ENCODE assay signal across 22 cellular contexts in genomic region chr22:36447634-36448033, GRCh38. TPM values are rescaled to one million over a fixed set of nuclear protein-coding genes. Genes with fewer than 3 reads are reported as not detected.
DNase-seq lines count a peak whose midpoint lies in the region; ATAC-seq and TF ChIP-seq lines count a peak whose summit lies in the region.
"Had no signal": no experiment of that assay in that cellular context is flagged by ENCODE, and none has a peak within 500 bp of the region (broad histone marks: within the 10 kb centered on the region; RNA-seq: fewer than 3 reads in every experiment).

No MANE protein-coding gene starts in this region.

- no peak for TF ChIP-seq CTCF in omental fat pad (IDR thresholded peaks at IDR 0.05)

- H3K4me1 ChIP-seq in CD4-positive, CD25-positive, alpha-beta regulatory T cell (ENCODE audit: control insufficient read depth, insufficient read depth, low read length, poor library complexity, severe bottlenecking) = peaks cover 21% of the 10 kb centered on the region

- no peaks in the 10 kb centered on the region for H3K36me3 ChIP-seq in CD4-positive, CD25-positive, alpha-beta regulatory T cell (ENCODE audit: control insufficient read depth, insufficient read depth, low read length)
- H3K36me3 ChIP-seq: SJSA1, tibial artery had no signal

- H3K4me3 ChIP-seq in CD4-positive, CD25-positive, alpha-beta regulatory T cell (ENCODE audit: low read depth, low read length) = no peak overlapping the region
- H3K4me3 ChIP-seq: mucosa of descending colon, SJSA1, skin epidermis, tibial artery had no signal

- peak; percentile 64 to 72 for DNase-seq in AML-193 (lab: John Stamatoyannopoulos, UW)
- DNase-seq in CD4-positive, CD25-positive, alpha-beta regulatory T cell = no peak
- DNase-seq in NOMO-1 treated with dmso at 0.1 percent for 144 hours (lab: John Stamatoyannopoulos, UW; ENCODE audit: unreplicated experiment) = peak; percentile 27
- DNase-seq in effector memory CD8-positive, alpha-beta T cell = no peak
- DNase-seq in omental fat pad (ENCODE audit: low spot score) = no peak
- DNase-seq in GM19240 (ENCODE audit: insufficient read length, low spot score) = no peak
- DNase-seq in NCI-H510A treated with DMSO at 0.1 percent for 48 hours (lab: John Stamatoyannopoulos, UW) = no peak
- DNase-seq: activated CD4-positive, CD25-positive, alpha-beta regulatory T cell treated with anti-CD3 and anti-CD28 coated beads, Interleukin-2, amount 50 U/mL, for 72 hours; DND-41; NCI-H146; stimulated activated CD4-positive, alpha-beta T cell treated with anti-CD3 and anti-CD28 coated beads, Interleukin-2, amount 100 ng/mL, for 48 hours; T1000; tibial artery had no signal

- H3K9me3 ChIP-seq in CD4-positive, CD25-positive, alpha-beta regulatory T cell (ENCODE audit: control insufficient read depth in 2 of 2, low read length in 2 of 2) = no peaks in the 10 kb centered on the region
- H3K9me3 ChIP-seq: mucosa of descending colon, SJSA1, tibial artery had no signal

- no peak overlapping the region for H3K27ac ChIP-seq in CD4-positive, CD25-positive, alpha-beta regulatory T cell (ENCODE audit: insufficient read depth, low read length, poor library complexity, severe bottlenecking)
- H3K27ac ChIP-seq: SJSA1, tibial artery had no signal

- peaks cover 11 to 36% (median 19%) of the 10 kb centered on the region in 4 donors for H3K4me1 Mint-ChIP-seq in CD4-positive, CD25-positive, alpha-beta regulatory T cell
- peaks cover 14 to 29% of the 10 kb centered on the region in 2 donors for H3K4me1 Mint-ChIP-seq in effector memory CD8-positive, alpha-beta T cell (ENCODE audit: low read depth in 2 of 2)

- no peaks in the 10 kb centered on the region for H3K27me3 Mint-ChIP-seq in CD4-positive, CD25-positive, alpha-beta regulatory T cell
- no peaks in the 10 kb centered on the region for H3K27me3 Mint-ChIP-seq in effector memory CD8-positive, alpha-beta T cell
- H3K27me3 Mint-ChIP-seq: activated T-helper 17 cell treated with anti-CD3 and anti-CD28 coated beads, Interleukin-2, amount 50 U/mL, for 72 hours; stimulated activated naive CD8-positive, alpha-beta T cell treated with anti-CD3 and anti-CD28 coated beads, Interleukin-15, Interleukin-2, amounts not matched to agents 100 ng/mL and 50 ng/mL, for 24 hours had no signal

- no peaks in the 10 kb centered on the region for H3K36me3 Mint-ChIP-seq in CD4-positive, CD25-positive, alpha-beta regulatory T cell
- peaks cover 5% of the 10 kb centered on the region for H3K36me3 Mint-ChIP-seq in effector memory CD8-positive, alpha-beta T cell (ENCODE audit: insufficient read depth)

- H3K9me3 Mint-ChIP-seq in CD4-positive, CD25-positive, alpha-beta regulatory T cell = no peaks in the 10 kb centered on the region
- no peaks in the 10 kb centered on the region for H3K9me3 Mint-ChIP-seq in effector memory CD8-positive, alpha-beta T cell
- H3K9me3 Mint-ChIP-seq: activated T-helper 17 cell treated with anti-CD3 and anti-CD28 coated beads, Interleukin-2, amount 50 U/mL, for 72 hours; neural crest cell; stimulated activated naive CD8-positive, alpha-beta T cell treated with anti-CD3 and anti-CD28 coated beads, Interleukin-15, Interleukin-2, amounts not matched to agents 100 ng/mL and 50 ng/mL, for 24 hours had no signal

- no peak overlapping the region for H3K4me3 Mint-ChIP-seq in CD4-positive, CD25-positive, alpha-beta regulatory T cell
- no peak overlapping the region for H3K4me3 Mint-ChIP-seq in effector memory CD8-positive, alpha-beta T cell
- H3K4me3 Mint-ChIP-seq: activated T-helper 17 cell treated with anti-CD3 and anti-CD28 coated beads, Interleukin-2, amount 50 U/mL, for 72 hours; neural crest cell; stimulated activated naive CD8-positive, alpha-beta T cell treated with anti-CD3 and anti-CD28 coated beads, Interleukin-15, Interleukin-2, amounts not matched to agents 100 ng/mL and 50 ng/mL, for 24 hours had no signal

- ATAC-seq in CD4-positive, CD25-positive, alpha-beta regulatory T cell (ENCODE audit: low read depth in 2 of 2) = no peak
- ATAC-seq in effector memory CD8-positive, alpha-beta T cell (replicated peaks) = no peak
- ATAC-seq in GM21526 (IDR thresholded peaks at IDR 0.05; ENCODE audit: low FRiP score, unreplicated experiment) (no peak), omental fat pad (ENCODE audit: low FRiP score) (no peak)
- ATAC-seq: activated T-helper 17 cell treated with anti-CD3 and anti-CD28 coated beads, Interleukin-2, amount 50 U/mL, for 72 hours; left lobe of liver; mucosa of descending colon; Panc1 had no signal

- peak overlapping the region in 2 of 3 donors; percentile 38 to 42 for H3K27ac Mint-ChIP-seq in CD4-positive, CD25-positive, alpha-beta regulatory T cell
- H3K27ac Mint-ChIP-seq in effector memory CD8-positive, alpha-beta T cell = peak overlapping the region; percentile 75 to 96
- H3K27ac Mint-ChIP-seq: activated T-helper 17 cell treated with anti-CD3 and anti-CD28 coated beads, Interleukin-2, amount 50 U/mL, for 72 hours had no signal

- no peaks in the 10 kb centered on the region for H3K27me3 ChIP-seq in CD4-positive, CD25-positive, alpha-beta regulatory T cell (ENCODE audit: control insufficient read depth, insufficient read depth, low read length)
- H3K27me3 ChIP-seq: SJSA1, tibial artery had no signal

RNA-seq across cellular contexts. Expression of gene TXN2, which starts 33.8 kb away (rescaled TPM):
- total RNA-seq in CD4-positive, CD25-positive, alpha-beta regulatory T cell = 31.5 TPM
- 100 to 1,000 TPM in 3 of 4 donors, 10 to 100 TPM in 1; 98.2 to 132 (median 106) TPM for polyA plus RNA-seq in CD4-positive, CD25-positive, alpha-beta regulatory T cell
- 10 to 100 TPM; 53.2 to 82.0 (median 66.2) TPM for total RNA-seq in omental fat pad

RNA-seq across cellular contexts. Expression of gene FOXRED2, which starts 59.2 kb away (rescaled TPM):
- total RNA-seq in CD4-positive, CD25-positive, alpha-beta regulatory T cell = 1.5 TPM
- polyA plus RNA-seq in CD4-positive, CD25-positive, alpha-beta regulatory T cell = 1 to 10 TPM in 3 of 4 donors, under 1 TPM in 1; 0.44 to 1.5 (median 1.2) TPM
- 10 to 100 TPM in 1 of 4 donors, 1 to 10 TPM in 3; 4.0 to 11.7 (median 5.1) TPM for total RNA-seq in omental fat pad

RNA-seq across cellular contexts. Expression of gene MYH9, which starts 59.9 kb away (rescaled TPM):
- total RNA-seq in CD4-positive, CD25-positive, alpha-beta regulatory T cell = 1,341 TPM
- 10 to 100 TPM; 80.0 to 98.9 (median 93.4) TPM for polyA plus RNA-seq in CD4-positive, CD25-positive, alpha-beta regulatory T cell
- 100 to 1,000 TPM; 225 to 463 (median 370) TPM for total RNA-seq in omental fat pad

Comparison
In these comparisons a context has a peak if more than half of its experiments do, and no peak if none do; other contexts are left out.
1. DNase-seq: peak in AML-193 (2 of 2) and NOMO-1 treated with dmso at 0.1 percent for 144 hours (single experiment); none in CD4-positive, CD25-positive, alpha-beta regulatory T cell (0 of 3), effector memory CD8-positive, alpha-beta T cell (0 of 3), omental fat pad (single experiment), GM19240 (single experiment) and NCI-H510A treated with DMSO at 0.1 percent for 48 hours (single experiment).